23 cellular contexts compared by ENCODE assay signal in genomic region chrX:68658530-68658929, GRCh38. TPM values are rescaled to one million over a fixed set of nuclear protein-coding genes. Genes with fewer than 3 reads are reported as not detected.
DNase-seq lines count a peak whose midpoint lies in the region; ATAC-seq, FAIRE-seq and TF ChIP-seq lines count a peak whose summit lies in the region.
"Had no signal": no experiment of that assay in that cellular context is flagged by ENCODE, and none has a peak within 500 bp of the region (broad histone marks: within the 10 kb centered on the region; RNA-seq: fewer than 3 reads in every experiment).

No MANE protein-coding gene starts in this region.

- H3K9ac ChIP-seq in kidney (ENCODE audit: low read length in 2 of 2): no peak overlapping the region
- H3K9ac ChIP-seq: KMS-11 had no signal

- H3K9me3 Mint-ChIP-seq in GM23338 (no peaks in the 10 kb centered on the region; the same call in 2 of the 3 replicates), osteocyte (ENCODE audit: unreplicated experiment) (peaks cover 7% of the 10 kb centered on the region)

- no peaks in the 10 kb centered on the region for H3K9me3 ChIP-seq in kidney (ENCODE audit: control insufficient read depth in 1 of 2, low read length in 2 of 2)
- no peaks in the 10 kb centered on the region for H3K9me3 ChIP-seq in BE2C
- H3K9me3 ChIP-seq: tibial nerve had no signal

- peaks cover 10% of the 10 kb centered on the region for H3K4me1 Mint-ChIP-seq in GM23338
- H3K4me1 Mint-ChIP-seq in osteocyte (ENCODE audit: unreplicated experiment): peaks cover 21% of the 10 kb centered on the region

- peaks cover 4% of the 10 kb centered on the region; the same call in 1 of the 2 replicates for H3K4me1 ChIP-seq in GM23338 (ENCODE audit: insufficient read depth)
- no peaks in the 10 kb centered on the region for H3K4me1 ChIP-seq in kidney (ENCODE audit: control insufficient read depth in 1 of 2, insufficient read depth in 1 of 2, low read depth in 1 of 2, low read length in 2 of 2)
- H3K4me1 ChIP-seq in BE2C: no peaks in the 10 kb centered on the region

- TF ChIP-seq CTCF in GM23338 (conservative IDR thresholded peaks at IDR 0.05; ENCODE audit: low read depth in 2 of 2): no peak
- no peak for TF ChIP-seq CTCF in choroid plexus epithelial cell (conservative IDR thresholded peaks at IDR 0.05; ENCODE audit: low read depth, low read length)
- no peak for TF ChIP-seq CTCF in kidney (IDR thresholded peaks at IDR 0.05; ENCODE audit: borderline replicate concordance, extremely low read depth, insufficient read depth)
- TF ChIP-seq CTCF in osteocyte (IDR thresholded peaks at IDR 0.05): no peak
- TF ChIP-seq CTCF in BE2C (IDR thresholded peaks at IDR 0.05; ENCODE audit: low read depth, low read length): no peak

- no peaks in the 10 kb centered on the region for H3K36me3 ChIP-seq in GM23338 (ENCODE audit: insufficient read depth)
- H3K36me3 ChIP-seq in kidney (ENCODE audit: control insufficient read depth in 1 of 2, insufficient read depth in 2 of 2, low read length in 2 of 2): no peaks in the 10 kb centered on the region
- no peaks in the 10 kb centered on the region for H3K36me3 ChIP-seq in BE2C
- H3K36me3 ChIP-seq: tibial nerve had no signal

- intact Hi-C loops in kidney (cut with DNase I): no loop called here

- FAIRE-seq in kidney (lab: Jason Lieb, UNC): no peak
- FAIRE-seq: bronchial epithelial cell had no signal

- no peak overlapping the region for H3K4me2 ChIP-seq in GM23338
- H3K4me2 ChIP-seq: KMS-11 had no signal

- H3K27ac ChIP-seq in GM23338 (ENCODE audit: low read depth) (no peak overlapping the region), kidney (ENCODE audit: low read depth in 2 of 2, low read length in 2 of 2) (no peak overlapping the region)
- H3K27ac ChIP-seq: dorsolateral prefrontal cortex, KMS-11 had no signal

- peaks cover 9% of the 10 kb centered on the region for H3K27me3 Mint-ChIP-seq in GM23338 (ENCODE audit: insufficient read depth, low read depth, poor library complexity)
- no peaks in the 10 kb centered on the region for H3K27me3 Mint-ChIP-seq in osteocyte (ENCODE audit: unreplicated experiment)

- no peaks in the 10 kb centered on the region for H3K27me3 ChIP-seq in GM23338 (ENCODE audit: insufficient read depth)
- no peaks in the 10 kb centered on the region for H3K27me3 ChIP-seq in BE2C
- H3K27me3 ChIP-seq: tibial nerve had no signal

- no peak for DNase-seq in GM23338 (ENCODE audit: low spot score)
- DNase-seq in choroid plexus epithelial cell (ENCODE audit: low read depth): peak; percentile 43
- peak; percentile 90 for DNase-seq in kidney
- DNase-seq in osteocyte (ENCODE audit: extremely low spot score, unreplicated experiment): no peak
- no peak for DNase-seq in BE2C
- no peak for DNase-seq in NCI-H2196 (lab: John Stamatoyannopoulos, UW; ENCODE audit: unreplicated experiment)
- DNase-seq: activated CD4-positive, alpha-beta T cell treated with anti-CD3 and anti-CD28 coated beads for 48 hours; COR-L47; dorsolateral prefrontal cortex; erythroblast; NCI-H1048; NCI-H2081; NCI-H69; SIG-M5; stimulated activated naive CD4-positive, alpha-beta T cell; T-helper 1 cell had no signal

- H3K79me2 ChIP-seq in GM23338 (replicated peaks; ENCODE audit: insufficient read depth): no peaks in the 10 kb centered on the region

- H3K36me3 Mint-ChIP-seq in GM23338 (ENCODE audit: low read depth) (no peaks in the 10 kb centered on the region), osteocyte (ENCODE audit: unreplicated experiment) (no peaks in the 10 kb centered on the region)

- H4K20me1 ChIP-seq in GM23338 (replicated peaks; ENCODE audit: insufficient read depth): no peaks in the 10 kb centered on the region

- ATAC-seq in GM23338 (peak; percentile 48), HG03175 (IDR thresholded peaks at IDR 0.05; ENCODE audit: unreplicated experiment) (no peak), HG03135 (IDR thresholded peaks at IDR 0.05; ENCODE audit: unreplicated experiment) (no peak)

- no peak overlapping the region for H2AFZ ChIP-seq in GM23338

- no peaks in the 10 kb centered on the region for H3F3A ChIP-seq in GM23338 (replicated peaks; ENCODE audit: low read depth)

- H3K27ac Mint-ChIP-seq in GM23338 (no peak overlapping the region), osteocyte (ENCODE audit: unreplicated experiment) (peak overlapping the region; percentile 63)

- H3K4me3 Mint-ChIP-seq in GM23338 (no peak overlapping the region), osteocyte (ENCODE audit: unreplicated experiment) (no peak overlapping the region)
- H3K4me3 Mint-ChIP-seq: neural crest cell had no signal

- no peaks in the 10 kb centered on the region for H3K9me2 ChIP-seq in GM23338 (ENCODE audit: insufficient read depth)

- no peak overlapping the region for H3K4me3 ChIP-seq in GM23338
- no peak overlapping the region for H3K4me3 ChIP-seq in choroid plexus epithelial cell (ENCODE audit: low read depth, low read length)
- no peak overlapping the region for H3K4me3 ChIP-seq in kidney (ENCODE audit: low read length in 2 of 2)
- H3K4me3 ChIP-seq in BE2C (ENCODE audit: low read depth, low read length): no peak overlapping the region
- H3K4me3 ChIP-seq: dorsolateral prefrontal cortex, tibial nerve had no signal

TF ChIP-seq in GM23338, 12 proteins besides CTCF, POLR2A, EP300 and RAD21 (continues in another document):
- TF ChIP-seq JUNB (IDR thresholded peaks at IDR 0.05; ENCODE audit: unreplicated experiment) (no peak), ETS1 (IDR thresholded peaks at IDR 0.05) (no peak), CREB1 (CRISPR knock-in tag; IDR thresholded peaks at IDR 0.05; ENCODE audit: low read depth) (no peak), EZH2phosphoT487 (IDR thresholded peaks at IDR 0.05; ENCODE audit: unreplicated experiment) (no peak), EZH2 (IDR thresholded peaks at IDR 0.05; ENCODE audit: low read depth, unreplicated experiment) (no peak), STAT1 (IDR thresholded peaks at IDR 0.05; ENCODE audit: unreplicated experiment) (no peak), REST (IDR thresholded peaks at IDR 0.05; ENCODE audit: unreplicated experiment) (no peak), ZNF114 (CRISPR knock-in tag; IDR thresholded peaks at IDR 0.05) (no peak), POLR2AphosphoS5 (IDR thresholded peaks at IDR 0.05; ENCODE audit: low read depth) (no peak), NANOG (IDR thresholded peaks at IDR 0.05; ENCODE audit: borderline replicate concordance) (no peak)

RNA-seq across cellular contexts. Expression of gene STARD8, which starts 11.1 kb away (rescaled TPM):
- total RNA-seq in GM23338 (2014; rRNA removed; shearing (Covaris generic)): 3.5 and 5.6 TPM in 2 replicates
- polyA plus RNA-seq in GM23338 (2016; fragmentation: Nextera tagmentation; extraction: Ambion mirVana) (0.74 and 1.0 TPM in 2 replicates), kidney (ENCODE audit: insufficient read depth, low read depth, low replicate concordance) (12.7 TPM)
- total RNA-seq in kidney (23.4 TPM), osteocyte (1.4 and 1.7 TPM in 2 replicates)
- 0.54 TPM for polyA plus RNA-seq in BE2C (2012; ENCODE audit: insufficient read depth, insufficient read length, low read depth)
- total RNA-seq: bronchial epithelial cell, OCI-LY7 had no signal

Comparison
In these comparisons a context has a peak if more than half of its experiments do, and no peak if none do; other contexts are left out.
1. DNase-seq: peak in choroid plexus epithelial cell (single experiment) and kidney (single experiment); none in GM23338 (single experiment), osteocyte (single experiment), BE2C (single experiment) and NCI-H2196 (single experiment).